8 cellular contexts compared by ENCODE assay signal in genomic region chr19:19643158-19644053, GRCh38. TPM values are rescaled to one million over a fixed set of nuclear protein-coding genes. Genes with fewer than 3 reads are reported as not detected.
DNase-seq lines count a peak whose midpoint lies in the region; ATAC-seq and TF ChIP-seq lines count a peak whose summit lies in the region.

Gene GMIP, minus strand, starts transcription at chr19:19643657. Its CDS starts 128 bp downstream, at chr19:19643529.

- ATAC-seq in GM23338, result peak; percentile 94

- H3K36me3 Mint-ChIP-seq in GM23338 (ENCODE audit: low read depth), result peaks cover 36% of the 10 kb centered on the region

- peaks cover 9% of the 10 kb centered on the region for H3K4me1 Mint-ChIP-seq in GM23338

- H3K27me3 Mint-ChIP-seq in GM23338 (ENCODE audit: insufficient read depth, low read depth, poor library complexity), result peaks cover 17% of the 10 kb centered on the region

- peak in 1 of 2 donors; percentile 20 for TF ChIP-seq POLR2A in vagina (IDR thresholded peaks at IDR 0.05)

- H3K4me3 ChIP-seq in GM23338, result peak within 1 kb of the TSS; percentile 96
- peak within 1 kb of the TSS; percentile 87 for H3K4me3 ChIP-seq in Loucy (ENCODE audit: low read length, poor library complexity, severe bottlenecking)
- peak within 1 kb of the TSS; percentile 84 for H3K4me3 ChIP-seq in left ventricle myocardium inferior
- H3K4me3 ChIP-seq in rectal smooth muscle tissue (ENCODE audit: low read length), result peak within 1 kb of the TSS; percentile 64
- peak within 1 kb of the TSS; percentile 76 to 80 for H3K4me3 ChIP-seq in vagina

- peak within 1 kb of the TSS; percentile 90; the same call in 1 of the 2 replicates for H3K27ac ChIP-seq in GM23338 (ENCODE audit: low read depth)
- H3K27ac ChIP-seq in left ventricle myocardium inferior (replicated peaks), result peak within 1 kb of the TSS; percentile 54
- no peak within 1 kb of the TSS for H3K27ac ChIP-seq in rectal smooth muscle tissue (ENCODE audit: low read depth, low read length)
- H3K27ac ChIP-seq in vagina, result peak within 1 kb of the TSS; percentile 75

- H3K79me2 ChIP-seq in GM23338 (replicated peaks; ENCODE audit: insufficient read depth), result no peaks in the 10 kb centered on the region
- peaks cover 11% of the 10 kb centered on the region; the same call in 1 of the 2 replicates for H3K79me2 ChIP-seq in Loucy (ENCODE audit: insufficient read depth, low read length)

- H3K4me1 ChIP-seq in GM23338 (ENCODE audit: insufficient read depth) (peaks cover 4% of the 10 kb centered on the region), Loucy (ENCODE audit: insufficient read depth, low read length, poor library complexity, severe bottlenecking) (peaks cover 11% of the 10 kb centered on the region), left ventricle myocardium inferior (peaks cover 16% of the 10 kb centered on the region), rectal smooth muscle tissue (ENCODE audit: control insufficient read depth, insufficient read depth, low read length) (no peaks in the 10 kb centered on the region), vagina (peaks cover 9% of the 10 kb centered on the region)

- H3K9ac ChIP-seq in Loucy (ENCODE audit: low read depth, low read length, poor library complexity, severe bottlenecking) (peak within 1 kb of the TSS; percentile 88), rectal smooth muscle tissue (ENCODE audit: low read length) (peak within 1 kb of the TSS; percentile 42)

- H3K9me3 ChIP-seq in Loucy (ENCODE audit: insufficient read depth, low read depth, low read length), result no peaks in the 10 kb centered on the region
- no peaks in the 10 kb centered on the region for H3K9me3 ChIP-seq in left ventricle myocardium inferior (replicated peaks)
- no peaks in the 10 kb centered on the region for H3K9me3 ChIP-seq in vagina

- intact Hi-C loops in left ventricle myocardium inferior (cut with micrococcal nuclease), result no loop called here
- intact Hi-C loops in vagina (cut with DNase I), result loop anchor here (5.0 kb wide), 1 partner anchor 111 kb away; no protein-coding TSS in a partner anchor

- peak within 1 kb of the TSS; percentile 96 for H2AFZ ChIP-seq in GM23338
- H2AFZ ChIP-seq in Loucy (ENCODE audit: low read length), result peak within 1 kb of the TSS; percentile 79

- no peaks in the 10 kb centered on the region; the same call in 2 of the 3 replicates for H3K9me3 Mint-ChIP-seq in GM23338

- H3F3A ChIP-seq in GM23338 (replicated peaks; ENCODE audit: low read depth), result peaks cover 14% of the 10 kb centered on the region
- no peaks in the 10 kb centered on the region for H3F3A ChIP-seq in Loucy (ENCODE audit: low read depth)

- H3K27ac Mint-ChIP-seq in GM23338, result peak within 1 kb of the TSS; percentile 94

- peak within 1 kb of the TSS; percentile 88 for H3K4me3 Mint-ChIP-seq in GM23338

- no peaks in the 10 kb centered on the region for H3K9me2 ChIP-seq in GM23338 (ENCODE audit: insufficient read depth)
- H3K9me2 ChIP-seq in Loucy (replicated peaks; ENCODE audit: low read depth, low read length), result no peaks in the 10 kb centered on the region

- H3K27me3 ChIP-seq in GM23338 (ENCODE audit: insufficient read depth) (no peaks in the 10 kb centered on the region), Loucy (ENCODE audit: insufficient read depth, low read length, poor library complexity, severe bottlenecking) (no peaks in the 10 kb centered on the region), left ventricle myocardium inferior (ENCODE audit: low read depth) (no peaks in the 10 kb centered on the region), rectal smooth muscle tissue (ENCODE audit: control insufficient read depth, insufficient read depth, low read length) (no peaks in the 10 kb centered on the region), vagina (no peaks in the 10 kb centered on the region)

- H4K20me1 ChIP-seq in GM23338 (replicated peaks; ENCODE audit: insufficient read depth) (no peaks in the 10 kb centered on the region; the same call in 1 of the 2 replicates), Loucy (ENCODE audit: insufficient read depth, low read length, poor library complexity, severe bottlenecking) (no peaks in the 10 kb centered on the region)

- peak; percentile 95 to 97 for TF ChIP-seq CTCF in GM23338 (conservative IDR thresholded peaks at IDR 0.05; ENCODE audit: low read depth in 2 of 2)
- TF ChIP-seq CTCF in Loucy (conservative IDR thresholded peaks at IDR 0.05; ENCODE audit: low read length), result peak; percentile 91
- peak; percentile 91 for TF ChIP-seq CTCF in left ventricle myocardium inferior (IDR thresholded peaks at IDR 0.05; ENCODE audit: borderline replicate concordance)
- peak; percentile 35 to 87 (median 82) for TF ChIP-seq CTCF in vagina (IDR thresholded peaks at IDR 0.05)

- H3K36me3 ChIP-seq in GM23338 (ENCODE audit: insufficient read depth) (peaks cover 9% of the 10 kb centered on the region; the same call in 1 of the 2 replicates), Loucy (ENCODE audit: insufficient read depth, low read length) (peaks cover 26% of the 10 kb centered on the region; the same call in 1 of the 2 replicates), left ventricle myocardium inferior (peaks cover 38% of the 10 kb centered on the region), rectal smooth muscle tissue (ENCODE audit: control insufficient read depth, insufficient read depth, low read length) (peaks cover 21% of the 10 kb centered on the region), vagina (peaks cover 0 to 35% of the 10 kb centered on the region in 2 donors)

- H3K4me2 ChIP-seq in GM23338 (peak within 1 kb of the TSS; percentile 98), Loucy (ENCODE audit: low read depth, low read length, poor library complexity, severe bottlenecking) (peak within 1 kb of the TSS; percentile 98)

- DNase-seq in ELF-1 (ENCODE audit: low read depth, low spot score) (peak; percentile 91), GM23338 (ENCODE audit: low spot score) (peak; percentile 93), T follicular helper cell (ENCODE audit: low read depth) (peak; percentile 83), left ventricle myocardium inferior (peak; percentile 82), vagina (ENCODE audit: extremely low spot score in 2 of 2) (no peak)
- peak; percentile 72 for DNase-seq in activated naive CD8-positive, alpha-beta T cell treated with anti-CD3 and anti-CD28 coated beads, Interleukin-2, amount 50 U/mL, for 16 hours (ENCODE audit: low read depth, low spot score)

TF ChIP-seq in GM23338, 12 proteins besides CTCF, POLR2A, EP300 and RAD21:
- TF ChIP-seq POLR2AphosphoS5 (IDR thresholded peaks at IDR 0.05; ENCODE audit: low read depth), result peak; percentile 61
- no peak for TF ChIP-seq EZH2phosphoT487 (IDR thresholded peaks at IDR 0.05; ENCODE audit: unreplicated experiment)

RNA-seq across cellular contexts. Expression of gene GMIP, which starts in this region (rescaled TPM):
- 19.8 and 22.1 TPM in 2 replicates for total RNA-seq in GM23338 (2014; rRNA removed; shearing (Covaris generic))
- polyA plus RNA-seq in GM23338 (2016; fragmentation: Nextera tagmentation; extraction: Ambion mirVana), result 5.1 and 6.2 TPM in 2 replicates
- total RNA-seq in left ventricle myocardium inferior, result 3.0 TPM
- total RNA-seq in vagina, result 12.3 TPM

Comparison
In these comparisons a context has a peak if more than half of its experiments do, and no peak if none do; other contexts are left out.
1. DNase-seq: peak in ELF-1 (single experiment), GM23338 (single experiment), T follicular helper cell (single experiment), activated naive CD8-positive, alpha-beta T cell treated with anti-CD3 and anti-CD28 coated beads, Interleukin-2, amount 50 U/mL, for 16 hours (single experiment) and left ventricle myocardium inferior (single experiment); none in vagina (0 of 2).
2. Peak in every context shown above with its lines, with median percentiles within 50 percentile points of each other: H3K4me3 ChIP-seq and CTCF ChIP-seq.